Comparison of ENCODE assay signal across 34 cellular contexts in genomic region chr6:48412656-48413055, GRCh38.
"Had no signal": no experiment of that assay in that cellular context is flagged by ENCODE, and none has a peak within 500 bp of the region (broad histone marks: within the 10 kb centered on the region; RNA-seq: fewer than 3 reads in every experiment).

No MANE protein-coding gene starts in this region.

- DNase-seq: Karpas-422, Kasumi-1, MG63, MM.1S, MV-4-11, NCI-H1048, NCI-H1092, NCI-H1092 treated with DMSO at 0.1 percent for 48 hours, NCI-H1105, NCI-H1105 treated with DMSO at 0.1 percent for 48 hours, NCI-H1417, NCI-H1417 treated with DMSO at 0.1 percent for 48 hours, NCI-H1436, NCI-H1436 treated with DMSO at 0.1 percent for 48 hours, NCI-H146, NCI-H1694, NCI-H1694 treated with DMSO at 0.1 percent for 48 hours, NCI-H187, NCI-H187 treated with DMSO at 0.1 percent for 48 hours, NCI-H1930, NCI-H2029, NCI-H2029 treated with DMSO at 0.1 percent for 48 hours, NCI-H2081, NCI-H2081 treated with DMSO at 0.1 percent for 48 hours, NCI-H2107, NCI-H2171, NCI-H2171 treated with DMSO at 0.1 percent for 48 hours, NCI-H2227 treated with DMSO at 0.1 percent for 48 hours, NCI-H226, NCI-H345, NCI-H446, NCI-H446 treated with DMSO at 0.1 percent for 48 hours, NCI-H510A, NCI-H510A treated with DMSO at 0.1 percent for 48 hours had no signal
